ENCODE assay signal across 1 cellular context in the genomic region with DNA sequence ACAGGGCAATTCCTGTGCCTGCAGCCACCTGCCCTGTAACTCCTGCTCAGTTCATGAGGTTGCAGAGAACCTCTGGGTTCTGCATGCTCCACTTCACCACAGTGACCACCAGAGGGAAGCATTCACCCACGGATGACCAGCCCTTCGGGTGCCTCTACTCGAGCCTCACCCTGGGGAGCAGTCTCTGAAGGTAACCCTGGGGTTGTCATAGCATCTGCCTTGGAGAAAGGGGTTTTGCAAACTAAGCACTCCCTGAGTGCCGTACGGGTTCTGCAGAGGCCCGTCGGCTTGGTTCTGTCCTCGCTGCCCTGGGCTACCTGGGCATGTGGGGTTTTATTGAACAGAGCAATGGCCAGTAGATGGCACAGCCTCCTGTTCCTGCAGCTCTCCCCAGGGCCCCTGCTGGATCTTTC.
A peak's percentile ranks its signal among the peaks of the same experiment; 100 is the strongest.
TF ChIP-seq lines count a peak whose summit lies in the region.

No MANE protein-coding gene starts in this region.

TF ChIP-seq in HepG2, 621 proteins besides CTCF, POLR2A, EP300 and RAD21 (continued from another document and continues in another):
- TF ChIP-seq MAFF (IDR thresholded peaks at IDR 0.05; ENCODE audit: low read depth, low read length) (0 out of 2 replicates have a peak, but pooled peaks have one; percentile 0), ZNF350 (CRISPR knock-in tag; IDR thresholded peaks at IDR 0.05; ENCODE audit: borderline replicate concordance, low read depth) (0 out of 2 replicates have a peak, but pooled peaks have one; percentile 34), TOPORS (CRISPR knock-in tag; IDR thresholded peaks at IDR 0.05) (no peak), MEIS1 (CRISPR knock-in tag; IDR thresholded peaks at IDR 0.05; ENCODE audit: borderline replicate concordance) (0 out of 2 replicates have a peak, but pooled peaks have one; percentile 15), FOSL2 (CRISPR knock-in tag; IDR thresholded peaks at IDR 0.05) (no peak), RCOR2 (CRISPR knock-in tag; IDR thresholded peaks at IDR 0.05) (no peak), ZNF225 (CRISPR knock-in tag; IDR thresholded peaks at IDR 0.05) (peak; percentile 34; the same call in 1 of the 2 replicates), KDM5B (CRISPR knock-in tag; IDR thresholded peaks at IDR 0.05; ENCODE audit: borderline replicate concordance) (peak; percentile 19; the same call in 1 of the 2 replicates), JUN (CRISPR knock-in tag; IDR thresholded peaks at IDR 0.05) (no peak), ZNF850 (CRISPR knock-in tag; conservative IDR thresholded peaks at IDR 0.05) (no peak), NKX3-1 (CRISPR knock-in tag; IDR thresholded peaks at IDR 0.05) (no peak), HDAC2 (CRISPR knock-in tag; IDR thresholded peaks at IDR 0.05) (no peak), FLYWCH1 (CRISPR knock-in tag; IDR thresholded peaks at IDR 0.05) (no peak), ZKSCAN8 (CRISPR knock-in tag; IDR thresholded peaks at IDR 0.05; ENCODE audit: borderline replicate concordance) (no peak), KAT7 (CRISPR knock-in tag; IDR thresholded peaks at IDR 0.05; ENCODE audit: borderline replicate concordance) (no peak), SALL1 (CRISPR knock-in tag; IDR thresholded peaks at IDR 0.05) (peak; percentile 75), RFXAP (CRISPR knock-in tag; IDR thresholded peaks at IDR 0.05; ENCODE audit: borderline replicate concordance) (no peak; the same call in 1 of the 2 replicates), TEAD3 (CRISPR knock-in tag; optimal IDR thresholded peaks at IDR 0.05; ENCODE audit: borderline replicate concordance) (peak; percentile 50), ZNF670 (CRISPR knock-in tag; IDR thresholded peaks at IDR 0.05; ENCODE audit: borderline replicate concordance) (peak; percentile 69; the same call in 1 of the 2 replicates), ZNF558 (CRISPR knock-in tag; IDR thresholded peaks at IDR 0.05; ENCODE audit: borderline replicate concordance) (no peak), ZNF326 (CRISPR knock-in tag; IDR thresholded peaks at IDR 0.05; ENCODE audit: borderline replicate concordance) (no peak), ERF (CRISPR knock-in tag; IDR thresholded peaks at IDR 0.05) (peak; percentile 64; the same call in 1 of the 2 replicates), ZNF546 (CRISPR knock-in tag; conservative IDR thresholded peaks at IDR 0.05) (no peak)
- TF ChIP-seq, protein P1, sequence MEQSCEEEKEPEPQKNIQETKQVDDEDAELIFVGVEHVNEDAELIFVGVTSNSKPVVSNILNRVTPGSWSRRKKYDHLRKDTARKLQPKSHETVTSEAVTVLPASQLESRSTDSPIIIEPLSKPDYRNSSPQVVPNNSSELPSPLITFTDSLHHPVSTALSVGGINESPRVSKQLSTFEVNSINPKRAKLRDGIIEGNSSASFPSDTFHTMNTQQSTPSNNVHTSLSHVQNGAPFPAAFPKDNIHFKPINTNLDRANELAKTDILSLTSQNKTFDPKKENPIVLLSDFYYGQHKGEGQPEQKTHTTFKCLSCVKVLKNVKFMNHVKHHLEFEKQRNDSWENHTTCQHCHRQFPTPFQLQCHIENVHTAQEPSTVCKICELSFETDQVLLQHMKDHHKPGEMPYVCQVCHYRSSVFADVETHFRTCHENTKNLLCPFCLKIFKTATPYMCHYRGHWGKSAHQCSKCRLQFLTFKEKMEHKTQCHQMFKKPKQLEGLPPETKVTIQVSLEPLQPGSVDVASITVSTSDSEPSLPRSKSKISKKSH (CRISPR knock-in tag; IDR thresholded peaks at IDR 0.05; ENCODE audit: borderline replicate concordance) = 0 out of 2 replicates have a peak, but pooled peaks have one; percentile 42
- TF ChIP-seq, protein P2, sequence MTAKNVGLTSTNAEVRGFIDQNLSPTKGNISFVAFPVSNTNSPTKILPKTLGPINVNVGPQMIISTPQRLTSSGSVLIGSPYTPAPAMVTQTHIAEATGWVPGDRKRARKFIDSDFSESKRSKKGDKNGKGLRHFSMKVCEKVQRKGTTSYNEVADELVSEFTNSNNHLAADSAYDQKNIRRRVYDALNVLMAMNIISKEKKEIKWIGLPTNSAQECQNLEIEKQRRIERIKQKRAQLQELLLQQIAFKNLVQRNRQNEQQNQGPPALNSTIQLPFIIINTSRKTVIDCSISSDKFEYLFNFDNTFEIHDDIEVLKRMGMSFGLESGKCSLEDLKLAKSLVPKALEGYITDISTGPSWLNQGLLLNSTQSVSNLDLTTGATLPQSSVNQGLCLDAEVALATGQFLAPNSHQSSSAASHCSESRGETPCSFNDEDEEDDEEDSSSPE (CRISPR knock-in tag; IDR thresholded peaks at IDR 0.05) = no peak
- TF ChIP-seq, protein P3, sequence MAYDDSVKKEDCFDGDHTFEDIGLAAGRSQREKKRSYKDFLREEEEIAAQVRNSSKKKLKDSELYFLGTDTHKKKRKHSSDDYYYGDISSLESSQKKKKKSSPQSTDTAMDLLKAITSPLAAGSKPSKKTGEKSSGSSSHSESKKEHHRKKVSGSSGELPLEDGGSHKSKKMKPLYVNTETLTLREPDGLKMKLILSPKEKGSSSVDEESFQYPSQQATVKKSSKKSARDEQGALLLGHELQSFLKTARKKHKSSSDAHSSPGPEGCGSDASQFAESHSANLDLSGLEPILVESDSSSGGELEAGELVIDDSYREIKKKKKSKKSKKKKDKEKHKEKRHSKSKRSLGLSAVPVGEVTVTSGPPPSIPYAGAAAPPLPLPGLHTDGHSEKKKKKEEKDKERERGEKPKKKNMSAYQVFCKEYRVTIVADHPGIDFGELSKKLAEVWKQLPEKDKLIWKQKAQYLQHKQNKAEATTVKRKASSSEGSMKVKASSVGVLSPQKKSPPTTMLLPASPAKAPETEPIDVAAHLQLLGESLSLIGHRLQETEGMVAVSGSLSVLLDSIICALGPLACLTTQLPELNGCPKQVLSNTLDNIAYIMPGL (CRISPR knock-in tag; IDR thresholded peaks at IDR 0.05; ENCODE audit: borderline replicate concordance in 1 of 2, low read depth in 1 of 2) = peak in 1 of 2 experiments; percentile 51; a peak in 1 of 4 replicates
- TF ChIP-seq, protein P4, sequence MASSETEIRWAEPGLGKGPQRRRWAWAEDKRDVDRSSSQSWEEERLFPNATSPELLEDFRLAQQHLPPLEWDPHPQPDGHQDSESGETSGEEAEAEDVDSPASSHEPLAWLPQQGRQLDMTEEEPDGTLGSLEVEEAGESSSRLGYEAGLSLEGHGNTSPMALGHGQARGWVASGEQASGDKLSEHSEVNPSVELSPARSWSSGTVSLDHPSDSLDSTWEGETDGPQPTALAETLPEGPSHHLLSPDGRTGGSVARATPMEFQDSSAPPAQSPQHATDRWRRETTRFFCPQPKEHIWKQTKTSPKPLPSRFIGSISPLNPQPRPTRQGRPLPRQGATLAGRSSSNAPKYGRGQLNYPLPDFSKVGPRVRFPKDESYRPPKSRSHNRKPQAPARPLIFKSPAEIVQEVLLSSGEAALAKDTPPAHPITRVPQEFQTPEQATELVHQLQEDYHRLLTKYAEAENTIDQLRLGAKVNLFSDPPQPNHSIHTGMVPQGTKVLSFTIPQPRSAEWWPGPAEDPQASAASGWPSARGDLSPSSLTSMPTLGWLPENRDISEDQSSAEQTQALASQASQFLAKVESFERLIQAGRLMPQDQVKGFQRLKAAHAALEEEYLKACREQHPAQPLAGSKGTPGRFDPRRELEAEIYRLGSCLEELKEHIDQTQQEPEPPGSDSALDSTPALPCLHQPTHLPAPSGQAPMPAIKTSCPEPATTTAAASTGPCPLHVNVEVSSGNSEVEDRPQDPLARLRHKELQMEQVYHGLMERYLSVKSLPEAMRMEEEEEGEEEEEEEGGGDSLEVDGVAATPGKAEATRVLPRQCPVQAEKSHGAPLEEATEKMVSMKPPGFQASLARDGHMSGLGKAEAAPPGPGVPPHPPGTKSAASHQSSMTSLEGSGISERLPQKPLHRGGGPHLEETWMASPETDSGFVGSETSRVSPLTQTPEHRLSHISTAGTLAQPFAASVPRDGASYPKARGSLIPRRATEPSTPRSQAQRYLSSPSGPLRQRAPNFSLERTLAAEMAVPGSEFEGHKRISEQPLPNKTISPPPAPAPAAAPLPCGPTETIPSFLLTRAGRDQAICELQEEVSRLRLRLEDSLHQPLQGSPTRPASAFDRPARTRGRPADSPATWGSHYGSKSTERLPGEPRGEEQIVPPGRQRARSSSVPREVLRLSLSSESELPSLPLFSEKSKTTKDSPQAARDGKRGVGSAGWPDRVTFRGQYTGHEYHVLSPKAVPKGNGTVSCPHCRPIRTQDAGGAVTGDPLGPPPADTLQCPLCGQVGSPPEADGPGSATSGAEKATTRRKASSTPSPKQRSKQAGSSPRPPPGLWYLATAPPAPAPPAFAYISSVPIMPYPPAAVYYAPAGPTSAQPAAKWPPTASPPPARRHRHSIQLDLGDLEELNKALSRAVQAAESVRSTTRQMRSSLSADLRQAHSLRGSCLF (CRISPR knock-in tag; IDR thresholded peaks at IDR 0.05; ENCODE audit: borderline replicate concordance) = no peak
- TF ChIP-seq, protein P5, sequence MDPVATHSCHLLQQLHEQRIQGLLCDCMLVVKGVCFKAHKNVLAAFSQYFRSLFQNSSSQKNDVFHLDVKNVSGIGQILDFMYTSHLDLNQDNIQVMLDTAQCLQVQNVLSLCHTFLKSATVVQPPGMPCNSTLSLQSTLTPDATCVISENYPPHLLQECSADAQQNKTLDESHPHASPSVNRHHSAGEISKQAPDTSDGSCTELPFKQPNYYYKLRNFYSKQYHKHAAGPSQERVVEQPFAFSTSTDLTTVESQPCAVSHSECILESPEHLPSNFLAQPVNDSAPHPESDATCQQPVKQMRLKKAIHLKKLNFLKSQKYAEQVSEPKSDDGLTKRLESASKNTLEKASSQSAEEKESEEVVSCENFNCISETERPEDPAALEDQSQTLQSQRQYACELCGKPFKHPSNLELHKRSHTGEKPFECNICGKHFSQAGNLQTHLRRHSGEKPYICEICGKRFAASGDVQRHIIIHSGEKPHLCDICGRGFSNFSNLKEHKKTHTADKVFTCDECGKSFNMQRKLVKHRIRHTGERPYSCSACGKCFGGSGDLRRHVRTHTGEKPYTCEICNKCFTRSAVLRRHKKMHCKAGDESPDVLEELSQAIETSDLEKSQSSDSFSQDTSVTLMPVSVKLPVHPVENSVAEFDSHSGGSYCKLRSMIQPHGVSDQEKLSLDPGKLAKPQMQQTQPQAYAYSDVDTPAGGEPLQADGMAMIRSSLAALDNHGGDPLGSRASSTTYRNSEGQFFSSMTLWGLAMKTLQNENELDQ (CRISPR knock-in tag; IDR thresholded peaks at IDR 0.05; ENCODE audit: borderline replicate concordance) = no peak
- TF ChIP-seq, protein P6, sequence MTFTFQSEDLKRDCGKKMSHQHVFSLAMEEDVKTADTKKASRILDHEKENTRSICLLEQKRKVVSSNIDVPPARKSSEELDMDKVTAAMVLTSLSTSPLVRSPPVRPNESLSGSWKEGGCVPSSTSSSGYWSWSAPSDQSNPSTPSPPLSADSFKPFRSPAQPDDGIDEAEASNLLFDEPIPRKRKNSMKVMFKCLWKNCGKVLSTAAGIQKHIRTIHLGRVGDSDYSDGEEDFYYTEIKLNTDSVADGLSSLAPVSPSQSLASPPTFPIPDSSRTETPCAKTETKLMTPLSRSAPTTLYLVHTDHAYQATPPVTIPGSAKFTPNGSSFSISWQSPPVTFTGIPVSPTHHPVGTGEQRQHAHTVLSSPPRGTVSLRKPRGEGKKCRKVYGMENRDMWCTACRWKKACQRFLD (CRISPR knock-in tag; IDR thresholded peaks at IDR 0.05; ENCODE audit: borderline replicate concordance) = 0 out of 2 replicates have a peak, but pooled peaks have one; percentile 51
- TF ChIP-seq, protein P7, sequence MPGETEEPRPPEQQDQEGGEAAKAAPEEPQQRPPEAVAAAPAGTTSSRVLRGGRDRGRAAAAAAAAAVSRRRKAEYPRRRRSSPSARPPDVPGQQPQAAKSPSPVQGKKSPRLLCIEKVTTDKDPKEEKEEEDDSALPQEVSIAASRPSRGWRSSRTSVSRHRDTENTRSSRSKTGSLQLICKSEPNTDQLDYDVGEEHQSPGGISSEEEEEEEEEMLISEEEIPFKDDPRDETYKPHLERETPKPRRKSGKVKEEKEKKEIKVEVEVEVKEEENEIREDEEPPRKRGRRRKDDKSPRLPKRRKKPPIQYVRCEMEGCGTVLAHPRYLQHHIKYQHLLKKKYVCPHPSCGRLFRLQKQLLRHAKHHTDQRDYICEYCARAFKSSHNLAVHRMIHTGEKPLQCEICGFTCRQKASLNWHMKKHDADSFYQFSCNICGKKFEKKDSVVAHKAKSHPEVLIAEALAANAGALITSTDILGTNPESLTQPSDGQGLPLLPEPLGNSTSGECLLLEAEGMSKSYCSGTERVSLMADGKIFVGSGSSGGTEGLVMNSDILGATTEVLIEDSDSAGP (CRISPR knock-in tag; IDR thresholded peaks at IDR 0.05; ENCODE audit: borderline replicate concordance) = peak; percentile 30; the same call in 1 of the 2 replicates
- TF ChIP-seq, protein P8, sequence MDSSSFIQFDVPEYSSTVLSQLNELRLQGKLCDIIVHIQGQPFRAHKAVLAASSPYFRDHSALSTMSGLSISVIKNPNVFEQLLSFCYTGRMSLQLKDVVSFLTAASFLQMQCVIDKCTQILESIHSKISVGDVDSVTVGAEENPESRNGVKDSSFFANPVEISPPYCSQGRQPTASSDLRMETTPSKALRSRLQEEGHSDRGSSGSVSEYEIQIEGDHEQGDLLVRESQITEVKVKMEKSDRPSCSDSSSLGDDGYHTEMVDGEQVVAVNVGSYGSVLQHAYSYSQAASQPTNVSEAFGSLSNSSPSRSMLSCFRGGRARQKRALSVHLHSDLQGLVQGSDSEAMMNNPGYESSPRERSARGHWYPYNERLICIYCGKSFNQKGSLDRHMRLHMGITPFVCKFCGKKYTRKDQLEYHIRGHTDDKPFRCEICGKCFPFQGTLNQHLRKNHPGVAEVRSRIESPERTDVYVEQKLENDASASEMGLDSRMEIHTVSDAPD (CRISPR knock-in tag; IDR thresholded peaks at IDR 0.05) = no peak
- TF ChIP-seq, protein P9, sequence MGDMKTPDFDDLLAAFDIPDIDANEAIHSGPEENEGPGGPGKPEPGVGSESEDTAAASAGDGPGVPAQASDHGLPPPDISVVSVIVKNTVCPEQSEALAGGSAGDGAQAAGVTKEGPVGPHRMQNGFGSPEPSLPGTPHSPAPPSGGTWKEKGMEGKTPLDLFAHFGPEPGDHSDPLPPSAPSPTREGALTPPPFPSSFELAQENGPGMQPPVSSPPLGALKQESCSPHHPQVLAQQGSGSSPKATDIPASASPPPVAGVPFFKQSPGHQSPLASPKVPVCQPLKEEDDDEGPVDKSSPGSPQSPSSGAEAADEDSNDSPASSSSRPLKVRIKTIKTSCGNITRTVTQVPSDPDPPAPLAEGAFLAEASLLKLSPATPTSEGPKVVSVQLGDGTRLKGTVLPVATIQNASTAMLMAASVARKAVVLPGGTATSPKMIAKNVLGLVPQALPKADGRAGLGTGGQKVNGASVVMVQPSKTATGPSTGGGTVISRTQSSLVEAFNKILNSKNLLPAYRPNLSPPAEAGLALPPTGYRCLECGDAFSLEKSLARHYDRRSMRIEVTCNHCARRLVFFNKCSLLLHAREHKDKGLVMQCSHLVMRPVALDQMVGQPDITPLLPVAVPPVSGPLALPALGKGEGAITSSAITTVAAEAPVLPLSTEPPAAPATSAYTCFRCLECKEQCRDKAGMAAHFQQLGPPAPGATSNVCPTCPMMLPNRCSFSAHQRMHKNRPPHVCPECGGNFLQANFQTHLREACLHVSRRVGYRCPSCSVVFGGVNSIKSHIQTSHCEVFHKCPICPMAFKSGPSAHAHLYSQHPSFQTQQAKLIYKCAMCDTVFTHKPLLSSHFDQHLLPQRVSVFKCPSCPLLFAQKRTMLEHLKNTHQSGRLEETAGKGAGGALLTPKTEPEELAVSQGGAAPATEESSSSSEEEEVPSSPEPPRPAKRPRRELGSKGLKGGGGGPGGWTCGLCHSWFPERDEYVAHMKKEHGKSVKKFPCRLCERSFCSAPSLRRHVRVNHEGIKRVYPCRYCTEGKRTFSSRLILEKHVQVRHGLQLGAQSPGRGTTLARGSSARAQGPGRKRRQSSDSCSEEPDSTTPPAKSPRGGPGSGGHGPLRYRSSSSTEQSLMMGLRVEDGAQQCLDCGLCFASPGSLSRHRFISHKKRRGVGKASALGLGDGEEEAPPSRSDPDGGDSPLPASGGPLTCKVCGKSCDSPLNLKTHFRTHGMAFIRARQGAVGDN (CRISPR knock-in tag; IDR thresholded peaks at IDR 0.05) = 0 out of 2 replicates have a peak, but pooled peaks have one; percentile 38
